19 cellular contexts compared by ENCODE assay signal in genomic region chr7:49125246-49125645, GRCh38.
DNase-seq lines count a peak whose midpoint lies in the region; ATAC-seq and TF ChIP-seq lines count a peak whose summit lies in the region.
"Had no signal": no experiment of that assay in that cellular context is flagged by ENCODE, and none has a peak within 500 bp of the region (broad histone marks: within the 10 kb centered on the region; RNA-seq: fewer than 3 reads in every experiment).

No MANE protein-coding gene starts in this region.

- no peak overlapping the region for H2BK5ac ChIP-seq in neuronal stem cell (ENCODE audit: low read length)

- H3K23ac ChIP-seq in neuronal stem cell (ENCODE audit: low read depth, low read length, poor library complexity), result no peak overlapping the region

- H4K20me1 ChIP-seq in PC-3 (ENCODE audit: low read length), result no peaks in the 10 kb centered on the region

- H2BK12ac ChIP-seq in neuronal stem cell (ENCODE audit: low read length), result no peak overlapping the region

- H3F3A ChIP-seq in PC-3 (ENCODE audit: low read length, unreplicated experiment), result no peaks in the 10 kb centered on the region

- DNase-seq in A172 (ENCODE audit: low spot score) (peak; percentile 77), PC-3 (no peak), kidney glomerular epithelial cell (lab: John Stamatoyannopoulos, UW) (peak; percentile 44), neuronal stem cell (ENCODE audit: low spot score) (no peak), Peyer's patch (no peak)
- DNase-seq: ACHN; AML-193; C1 segment of cervical spinal cord; Calu3; CD4-positive, alpha-beta memory T cell; DMS153; DND-41; GM23248; H9 had no signal

- H3K27ac ChIP-seq in PC-3 (ENCODE audit: low read length) (peak overlapping the region; percentile 18), neuronal stem cell (replicated peaks; ENCODE audit: low read length) (no peak overlapping the region), Peyer's patch (no peak overlapping the region)
- H3K27ac ChIP-seq: 22Rv1, A549, GM23248 had no signal

- H2BK120ac ChIP-seq in neuronal stem cell (ENCODE audit: low read depth, low read length), result no peak overlapping the region

- WGBS in neuronal stem cell (ENCODE audit: extremely low coverage in 2 of 2, insufficient read length in 2 of 2, insufficient replicate concordance in 1 of 2), 2 donors, result no CpG with 5 or more reads among the region's 3 CpGs

- CTCF ChIA-PET in PC-3 (lab: Charles Lee), result no interaction called here

- no peaks in the 10 kb centered on the region for H3K9me2 ChIP-seq in PC-3 (replicated peaks; ENCODE audit: low read length)

- H3K27me3 ChIP-seq in PC-3 (ENCODE audit: low read length) (no peaks in the 10 kb centered on the region), neuronal stem cell (ENCODE audit: control insufficient read depth in 3 of 3, insufficient read depth in 3 of 3, low read depth in 1 of 3, low read length in 3 of 3) (no peaks in the 10 kb centered on the region), Peyer's patch (no peaks in the 10 kb centered on the region)

- no peak overlapping the region for H3K18ac ChIP-seq in neuronal stem cell (ENCODE audit: low read length)

- no peaks in the 10 kb centered on the region for H3K9me3 ChIP-seq in PC-3 (ENCODE audit: low read length)
- no peaks in the 10 kb centered on the region for H3K9me3 ChIP-seq in neuronal stem cell (replicated peaks in 1 of 2; ENCODE audit: control insufficient read depth in 2 of 2, insufficient read depth in 1 of 2, low read depth in 1 of 2, low read length in 2 of 2)
- no peaks in the 10 kb centered on the region for H3K9me3 ChIP-seq in Peyer's patch
- H3K9me3 ChIP-seq: A549 had no signal

- ATAC-seq in PC-3, result no peak; the same call in 1 of the 2 replicates
- no peak for ATAC-seq in HG02884 (IDR thresholded peaks at IDR 0.05; ENCODE audit: unreplicated experiment)
- ATAC-seq in GM19452 (IDR thresholded peaks at IDR 0.05; ENCODE audit: unreplicated experiment), result no peak
- ATAC-seq: A549, HCT116 had no signal

- POLR2A ChIA-PET in PC-3 (lab: Charles Lee; ENCODE audit: unreplicated experiment), result no interaction called here

- intact Hi-C loops in PC-3 (cut with micrococcal nuclease), result no loop called here

- H3K36me3 ChIP-seq in PC-3 (ENCODE audit: low read depth, low read length) (no peaks in the 10 kb centered on the region), neuronal stem cell (replicated peaks in 1 of 2; ENCODE audit: control insufficient read depth in 2 of 2, insufficient read depth in 2 of 2, low read length in 2 of 2) (no peaks in the 10 kb centered on the region), Peyer's patch (no peaks in the 10 kb centered on the region)

- no peak overlapping the region for H2AFZ ChIP-seq in PC-3 (ENCODE audit: low read length)
- H2AFZ ChIP-seq in neuronal stem cell (ENCODE audit: low read length), result peak overlapping the region; percentile 36
- H2AFZ ChIP-seq: GM23248 had no signal

- H3K4me2 ChIP-seq in PC-3 (ENCODE audit: low read length), result no peak overlapping the region
- no peak overlapping the region for H3K4me2 ChIP-seq in neuronal stem cell (ENCODE audit: insufficient read depth, low read length, poor library complexity, severe bottlenecking)
- H3K4me2 ChIP-seq: A549 had no signal

- H3K4me1 ChIP-seq in PC-3 (ENCODE audit: insufficient read depth, low read length), result no peaks in the 10 kb centered on the region
- peaks cover 4 to 5% of the 10 kb centered on the region in 2 donors for H3K4me1 ChIP-seq in neuronal stem cell (ENCODE audit: control insufficient read depth in 2 of 2, insufficient read depth in 1 of 2, low read depth in 1 of 2, low read length in 2 of 2)
- no peaks in the 10 kb centered on the region for H3K4me1 ChIP-seq in Peyer's patch
- H3K4me1 ChIP-seq: A549 had no signal

- H3K14ac ChIP-seq in neuronal stem cell (ENCODE audit: low read length), result no peak overlapping the region

- H2BK15ac ChIP-seq in neuronal stem cell (ENCODE audit: low read length), result no peak overlapping the region

- no peaks in the 10 kb centered on the region for H3K79me2 ChIP-seq in PC-3 (ENCODE audit: low read length)

- no peak overlapping the region for H3K4ac ChIP-seq in neuronal stem cell (ENCODE audit: low read length)

- no peak for TF ChIP-seq POLR2A in Peyer's patch (IDR thresholded peaks at IDR 0.05)

- BruUV-seq in PC-3 (replicated peaks; lab: Mats Ljungman, UMichigan), result no TSS peak

- no peak overlapping the region for H2AK5ac ChIP-seq in neuronal stem cell (ENCODE audit: low read depth, low read length)

- H3K9ac ChIP-seq in PC-3 (ENCODE audit: low read length) (no peak overlapping the region), neuronal stem cell (ENCODE audit: low read depth, low read length, poor library complexity) (no peak overlapping the region)
- H3K9ac ChIP-seq: GM23248 had no signal

- H4K91ac ChIP-seq in neuronal stem cell (ENCODE audit: low read depth, low read length, poor library complexity), result no peak overlapping the region

- no peaks in the 10 kb centered on the region for H3K79me1 ChIP-seq in neuronal stem cell (ENCODE audit: low read depth, low read length)

- no peak for TF ChIP-seq CTCF in PC-3 (conservative IDR thresholded peaks at IDR 0.05; ENCODE audit: low read depth, low read length)
- no peak for TF ChIP-seq CTCF in Peyer's patch (IDR thresholded peaks at IDR 0.05)

- H3K4me3 ChIP-seq in PC-3 (ENCODE audit: low read length) (no peak overlapping the region), neuronal stem cell (ENCODE audit: low read length in 2 of 2) (no peak overlapping the region), Peyer's patch (no peak overlapping the region)
- H3K4me3 ChIP-seq: A549, GM23248 had no signal

- H4K8ac ChIP-seq in neuronal stem cell (ENCODE audit: low read depth, low read length), result no peak overlapping the region

Comparison
In these comparisons a context has a peak if more than half of its experiments do, and no peak if none do; other contexts are left out.
1. DNase-seq: peak in A172 (single experiment) and kidney glomerular epithelial cell (single experiment); none in PC-3 (single experiment), neuronal stem cell (single experiment) and Peyer's patch (0 of 3).